In genomic region chr5:171595801-171596231, GRCh38 we compare ENCODE assay signal across 10 cellular contexts.
DNase-seq lines count a peak whose midpoint lies in the region; ATAC-seq and TF ChIP-seq lines count a peak whose summit lies in the region.
"Had no signal": no experiment of that assay in that cellular context is flagged by ENCODE, and none has a peak within 500 bp of the region (broad histone marks: within the 10 kb centered on the region; RNA-seq: fewer than 3 reads in every experiment).

No MANE protein-coding gene starts in this region.

- peak; percentile 57 for DNase-seq in NCI-H446 treated with DMSO at 0.1 percent for 48 hours (lab: John Stamatoyannopoulos, UW)
- DNase-seq in foreskin keratinocyte, result peak; percentile 53 to 76
- no peak for DNase-seq in hepatocyte (ENCODE audit: low spot score)
- no peak for DNase-seq in NCI-H187 (lab: John Stamatoyannopoulos, UW)
- no peak for DNase-seq in activated T-cell treated with anti-CD3 and anti-CD28 coated beads, Interleukin-2, amount 50 U/mL, for 4 hours
- DNase-seq: natural killer cell, T-cell had no signal

- H3K4me1 ChIP-seq in ACC112 (ENCODE audit: control insufficient read depth, insufficient read depth, low read length, unreplicated experiment) (peaks cover 17% of the 10 kb centered on the region), foreskin keratinocyte (no peaks in the 10 kb centered on the region), hepatocyte (ENCODE audit: insufficient read depth) (no peaks in the 10 kb centered on the region)

- H3K4me1 Mint-ChIP-seq in activated T-cell treated with anti-CD3 and anti-CD28 coated beads, Interleukin-2, amount 50 U/mL, for 4 hours (ENCODE audit: low read depth), result peaks cover 4% of the 10 kb centered on the region

- H3K4me3 ChIP-seq in ACC112 (ENCODE audit: low read depth, low read length), result no peak overlapping the region
- no peak overlapping the region for H3K4me3 ChIP-seq in hepatocyte

- 70% methylated on average over 3 of the region's 3 CpGs for WGBS in hepatocyte (ENCODE audit: low lambda C conversion rate, missing lambda C conversion rate)

- H3K27ac ChIP-seq in ACC112 (ENCODE audit: low read depth, low read length) (peak overlapping the region; percentile 64), foreskin keratinocyte (no peak overlapping the region), hepatocyte (no peak overlapping the region)

- peaks cover 5% of the 10 kb centered on the region for H3K27me3 Mint-ChIP-seq in activated T-cell treated with anti-CD3 and anti-CD28 coated beads, Interleukin-2, amount 50 U/mL, for 4 hours (ENCODE audit: low read depth)

- H3K4me3 Mint-ChIP-seq in activated T-cell treated with anti-CD3 and anti-CD28 coated beads, Interleukin-2, amount 50 U/mL, for 4 hours, result no peak overlapping the region
- H3K4me3 Mint-ChIP-seq: natural killer cell, T-cell had no signal

- H3K79me2 ChIP-seq in ACC112 (ENCODE audit: control insufficient read depth, insufficient read depth, low read length, unreplicated experiment) (no peaks in the 10 kb centered on the region), hepatocyte (no peaks in the 10 kb centered on the region)

- TF ChIP-seq CTCF in foreskin keratinocyte (conservative IDR thresholded peaks at IDR 0.05) (no peak), hepatocyte (IDR thresholded peaks at IDR 0.05; ENCODE audit: poor library complexity) (no peak)

- no peaks in the 10 kb centered on the region for H3K9me3 ChIP-seq in hepatocyte (ENCODE audit: low read depth)

- no peaks in the 10 kb centered on the region for H4K20me1 ChIP-seq in hepatocyte (ENCODE audit: insufficient read depth, poor library complexity, severe bottlenecking)

- ATAC-seq in GM21526 (IDR thresholded peaks at IDR 0.05; ENCODE audit: low FRiP score, unreplicated experiment) (peak; percentile 49), foreskin keratinocyte (peak; percentile 89), HG02970 (IDR thresholded peaks at IDR 0.05; ENCODE audit: low FRiP score, unreplicated experiment) (no peak)
- no peak for ATAC-seq in activated T-cell treated with anti-CD3 and anti-CD28 coated beads, Interleukin-2, amount 50 U/mL, for 4 hours
- ATAC-seq: natural killer cell, T-cell had no signal

- H3K9me2 ChIP-seq in hepatocyte (replicated peaks; ENCODE audit: insufficient read depth), result no peaks in the 10 kb centered on the region

- no peaks in the 10 kb centered on the region for H3K9me3 Mint-ChIP-seq in activated T-cell treated with anti-CD3 and anti-CD28 coated beads, Interleukin-2, amount 50 U/mL, for 4 hours
- H3K9me3 Mint-ChIP-seq: natural killer cell had no signal

- H3K27me3 ChIP-seq in ACC112 (ENCODE audit: insufficient read depth, low read length) (0 out of 2 replicates have a peak, but pooled peaks cover 3% of the 10 kb centered on the region), foreskin keratinocyte (peaks cover 9% of the 10 kb centered on the region), hepatocyte (no peaks in the 10 kb centered on the region)

- H3K4me2 ChIP-seq in hepatocyte, result no peak overlapping the region

- H3K36me3 ChIP-seq in ACC112 (ENCODE audit: insufficient read depth, low read length) (no peaks in the 10 kb centered on the region; the same call in 1 of the 2 replicates), hepatocyte (replicated peaks; ENCODE audit: insufficient read depth, low read depth) (no peaks in the 10 kb centered on the region)

- H3K36me3 Mint-ChIP-seq in activated T-cell treated with anti-CD3 and anti-CD28 coated beads, Interleukin-2, amount 50 U/mL, for 4 hours (ENCODE audit: insufficient read depth), result no peaks in the 10 kb centered on the region
- H3K36me3 Mint-ChIP-seq: natural killer cell, T-cell had no signal

- H2AFZ ChIP-seq in ACC112 (ENCODE audit: low read length, unreplicated experiment), result no peak overlapping the region
- no peak overlapping the region for H2AFZ ChIP-seq in hepatocyte

Comparison
In these comparisons a context has a peak if more than half of its experiments do, and no peak if none do; other contexts are left out.
1. ATAC-seq: peak in GM21526 (single experiment) and foreskin keratinocyte (single experiment); none in HG02970 (single experiment) and activated T-cell treated with anti-CD3 and anti-CD28 coated beads, Interleukin-2, amount 50 U/mL, for 4 hours (0 of 2).
2. DNase-seq: peak in NCI-H446 treated with DMSO at 0.1 percent for 48 hours (single experiment) and foreskin keratinocyte (2 of 2); none in hepatocyte (single experiment), NCI-H187 (0 of 2) and activated T-cell treated with anti-CD3 and anti-CD28 coated beads, Interleukin-2, amount 50 U/mL, for 4 hours (single experiment).